In genomic region chr4:77613267-77613666, GRCh38 we compare ENCODE assay signal across 1 cellular context.
TF ChIP-seq lines count a peak whose summit lies in the region.

No MANE protein-coding gene starts in this region.

TF ChIP-seq in GM23338, 12 proteins besides CTCF, POLR2A, EP300 and RAD21 (continued from another document):
- no peak for TF ChIP-seq ZNF462 (CRISPR knock-in tag; IDR thresholded peaks at IDR 0.05)
- no peak for TF ChIP-seq POLR2AphosphoS5 (IDR thresholded peaks at IDR 0.05; ENCODE audit: low read depth)
TF ChIP-seq in GM23338: peak in this region for 0.
